8 cellular contexts compared by ENCODE assay signal in the genomic region with DNA sequence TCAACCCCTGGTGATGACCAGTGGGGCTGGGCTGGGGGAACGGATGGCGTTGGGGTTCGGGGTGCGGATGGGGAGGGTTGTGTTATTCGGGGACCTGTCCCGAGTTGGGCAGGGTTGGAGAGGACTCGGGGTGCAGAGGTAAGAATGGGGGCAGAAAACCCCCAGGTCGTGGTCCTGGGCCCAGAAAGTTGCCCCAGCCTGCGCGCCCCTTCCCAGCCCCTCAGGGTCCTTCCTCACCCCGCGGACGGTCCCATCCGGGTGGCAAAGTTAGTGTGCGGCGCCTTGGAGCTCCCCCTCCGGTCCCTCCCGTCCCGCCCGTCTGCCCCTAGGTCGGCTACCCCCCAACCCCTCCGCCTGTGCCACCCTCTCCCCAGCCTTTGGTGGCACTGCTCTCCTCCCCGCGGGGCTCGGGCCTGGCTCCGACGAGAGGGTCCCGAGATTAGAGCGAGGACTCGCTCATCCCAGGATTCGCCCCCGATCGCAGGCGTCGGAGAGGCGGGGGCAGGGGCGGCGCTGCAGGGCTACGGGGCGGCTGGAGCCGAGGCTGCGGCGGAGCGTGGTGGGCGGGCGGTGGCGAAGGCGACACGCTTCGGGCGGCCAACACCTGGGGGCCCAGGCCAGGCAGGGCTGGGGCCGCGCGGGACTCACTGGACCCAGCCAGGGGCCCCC. TPM values are rescaled to one million over a fixed set of nuclear protein-coding genes. Genes with fewer than 3 reads are reported as not detected.
DNase-seq lines count a peak whose midpoint lies in the region; TF ChIP-seq lines count a peak whose summit lies in the region.

No MANE protein-coding gene starts in this region.

- H3K27me3 ChIP-seq in Caco-2 (replicated peaks; ENCODE audit: control insufficient read depth, insufficient read depth, low read length) (no peaks in the 10 kb centered on the region), neural cell (ENCODE audit: insufficient read depth, low read depth, low read length) (peaks cover 8% of the 10 kb centered on the region), right atrium auricular region (peaks cover 12 to 19% of the 10 kb centered on the region in 2 donors), sigmoid colon (peaks cover 25 to 88% (median 54%) of the 10 kb centered on the region in 3 donors)

- H3K4me1 ChIP-seq in Caco-2 (peaks cover 17% of the 10 kb centered on the region; the same call in 1 of the 2 replicates), right atrium auricular region (peaks cover 0 to 24% of the 10 kb centered on the region in 2 donors), sigmoid colon (peaks cover 0 to 26% (median 22%) of the 10 kb centered on the region in 4 donors)

- POLR2A ChIA-PET in Caco-2 (lab: Charles Lee) (no interaction called here), MCF 10A (lab: Yijun Ruan, JAX) (interaction anchor here (0.5 to 1.6 kb wide), 2 partner anchors 11 to 55 kb away, joined by 3 read pairs; no protein-coding TSS in a partner anchor)

- TF ChIP-seq EP300 in neural cell (conservative IDR thresholded peaks at IDR 0.05; ENCODE audit: poor library complexity, severe bottlenecking) (no peak), sigmoid colon (IDR thresholded peaks at IDR 0.05) (no peak)

- H4K20me1 ChIP-seq in neural cell (ENCODE audit: insufficient read depth): no peaks in the 10 kb centered on the region

- intact Hi-C loops in Caco-2 (cut with micrococcal nuclease; ENCODE audit: unreplicated experiment): loop anchor here (2.0 kb wide), 1 partner anchor 133 kb away; no protein-coding TSS in a partner anchor
- intact Hi-C loops in MCF 10A (cut with micrococcal nuclease): no loop called here
- intact Hi-C loops in sigmoid colon (cut with DNase I): loop anchor here (2.0 kb wide), 1 partner anchor 377 kb away; no protein-coding TSS in a partner anchor

- BruUV-seq in Caco-2 (replicated peaks; lab: Mats Ljungman, UMichigan) (no TSS peak), MCF 10A (replicated peaks; lab: Mats Ljungman, UMichigan) (no TSS peak)

- H3K79me2 ChIP-seq in neural cell (replicated peaks; ENCODE audit: insufficient read depth, low read length): peaks cover 5% of the 10 kb centered on the region

- WGBS in sigmoid colon, 2 donors: 5 to 15% methylated on average over 54 of the region's 54 CpGs

- peak overlapping the region; percentile 73 for H3K9ac ChIP-seq in neural cell (ENCODE audit: low read length)

- DNase-seq in Caco-2 (no peak), MCF 10A (ENCODE audit: unreplicated experiment) (no peak), right atrium auricular region (ENCODE audit: low spot score) (no peak), epidermal melanocyte (ENCODE audit: insufficient read length, low spot score) (no peak), sigmoid colon (no peak), NCI-H446 treated with DMSO at 0.1 percent for 48 hours (lab: John Stamatoyannopoulos, UW) (no peak)

- no peaks in the 10 kb centered on the region for H3K9me3 Mint-ChIP-seq in Caco-2 (ENCODE audit: unreplicated experiment)
- peaks cover 0 to 3% (median 0%) of the 10 kb centered on the region in 3 donors for H3K9me3 Mint-ChIP-seq in IgD-negative memory B cell
- no peaks in the 10 kb centered on the region for H3K9me3 Mint-ChIP-seq in MCF 10A (ENCODE audit: unreplicated experiment)

- no peak for TF ChIP-seq POLR2A in sigmoid colon (IDR thresholded peaks at IDR 0.05)

- H3K4me1 Mint-ChIP-seq in Caco-2 (ENCODE audit: low read depth, unreplicated experiment) (peaks cover 13% of the 10 kb centered on the region), IgD-negative memory B cell (peaks cover 0 to 3% (median 0%) of the 10 kb centered on the region in 3 donors), MCF 10A (ENCODE audit: insufficient read depth, unreplicated experiment) (peaks cover 25% of the 10 kb centered on the region)

- H3K4me3 Mint-ChIP-seq in Caco-2 (ENCODE audit: unreplicated experiment) (peak overlapping the region; percentile 59), IgD-negative memory B cell (peak overlapping the region in 3 of 4 donors; percentile 28 to 37 (median 30)), MCF 10A (ENCODE audit: unreplicated experiment) (peak overlapping the region; percentile 41)

- no peaks in the 10 kb centered on the region for H3K9me2 ChIP-seq in neural cell (ENCODE audit: insufficient read depth, low read length)

- peaks cover 6% of the 10 kb centered on the region for H3K36me3 Mint-ChIP-seq in Caco-2 (ENCODE audit: insufficient read depth, unreplicated experiment)
- H3K36me3 Mint-ChIP-seq in IgD-negative memory B cell: no peaks in the 10 kb centered on the region
- H3K36me3 Mint-ChIP-seq in MCF 10A (ENCODE audit: insufficient read depth, unreplicated experiment): no peaks in the 10 kb centered on the region

- peak overlapping the region; percentile 27 for H2AFZ ChIP-seq in neural cell (ENCODE audit: low read depth, low read length)

- TF ChIP-seq RAD21 in neural cell (conservative IDR thresholded peaks at IDR 0.05): no peak

- peak overlapping the region; percentile 35 for H3K4me2 ChIP-seq in neural cell (ENCODE audit: low read length)

- H3K4me3 ChIP-seq in Caco-2 (ENCODE audit: low read depth, low read length) (peak overlapping the region; percentile 44), neural cell (ENCODE audit: low read length) (peak overlapping the region; percentile 88), right atrium auricular region (peak overlapping the region in 1 of 2 donors; percentile 44), sigmoid colon (peak overlapping the region in 2 of 4 donors; percentile 2 to 43)

- H3K9me3 ChIP-seq in Caco-2: no peaks in the 10 kb centered on the region
- H3K9me3 ChIP-seq in neural cell (ENCODE audit: low read length): no peaks in the 10 kb centered on the region
- no peaks in the 10 kb centered on the region for H3K9me3 ChIP-seq in right atrium auricular region
- H3K9me3 ChIP-seq in sigmoid colon: no peaks in the 10 kb centered on the region

- no peaks in the 10 kb centered on the region for H3K27me3 Mint-ChIP-seq in Caco-2 (ENCODE audit: insufficient read depth, unreplicated experiment)
- peaks cover 31% of the 10 kb centered on the region for H3K27me3 Mint-ChIP-seq in IgD-negative memory B cell
- H3K27me3 Mint-ChIP-seq in MCF 10A (ENCODE audit: insufficient read depth, unreplicated experiment): no peaks in the 10 kb centered on the region

- TF ChIP-seq CTCF in Caco-2 (IDR thresholded peaks at IDR 0.05; ENCODE audit: insufficient read depth in 1 of 2, low read depth in 1 of 2, low read length in 1 of 2, severe bottlenecking in 1 of 2, unreplicated experiment in 1 of 2) (no peak), MCF 10A (IDR thresholded peaks at IDR 0.05; ENCODE audit: unreplicated experiment) (no peak), neural cell (IDR thresholded peaks at IDR 0.05; ENCODE audit: poor library complexity, severe bottlenecking) (no peak), right atrium auricular region (IDR thresholded peaks at IDR 0.05) (no peak), sigmoid colon (IDR thresholded peaks at IDR 0.05) (no peak)

- no peak overlapping the region for H3K27ac ChIP-seq in neural cell (ENCODE audit: low read length)
- no peak overlapping the region for H3K27ac ChIP-seq in right atrium auricular region
- no peak overlapping the region for H3K27ac ChIP-seq in sigmoid colon

- H3F3A ChIP-seq in neural cell (ENCODE audit: insufficient read depth, low read length, poor library complexity, severe bottlenecking): no peaks in the 10 kb centered on the region

- H3K36me3 ChIP-seq in Caco-2 (ENCODE audit: control insufficient read depth, insufficient read depth, low read length) (no peaks in the 10 kb centered on the region), neural cell (ENCODE audit: insufficient read depth, low read length) (no peaks in the 10 kb centered on the region), right atrium auricular region (no peaks in the 10 kb centered on the region), sigmoid colon (no peaks in the 10 kb centered on the region)

- CTCF ChIA-PET in Caco-2 (lab: Charles Lee): interaction anchor here (1.6 to 2.3 kb wide), 5 partner anchors 28 to 198 kb away, joined by 5 to 39 read pairs (median 12); no protein-coding TSS in a partner anchor
- CTCF ChIA-PET in MCF 10A (lab: Yijun Ruan, JAX): interaction anchor here (0.9 to 2.4 kb wide), 8 partner anchors 37 to 209 kb away, joined by 3 to 51 read pairs (median 6); no protein-coding TSS in a partner anchor

- H3K27ac Mint-ChIP-seq in Caco-2 (ENCODE audit: unreplicated experiment) (no peak overlapping the region), IgD-negative memory B cell (no peak overlapping the region), MCF 10A (ENCODE audit: low read depth, unreplicated experiment) (no peak overlapping the region)

TF ChIP-seq in neural cell, 6 proteins besides CTCF, POLR2A, EP300 and RAD21 (continues in another document):
- no peak for TF ChIP-seq TAF1 (IDR thresholded peaks at IDR 0.05; ENCODE audit: low read depth)
- no peak for TF ChIP-seq SMC3 (conservative IDR thresholded peaks at IDR 0.05; ENCODE audit: poor library complexity)
- no peak for TF ChIP-seq EZH2 (IDR thresholded peaks at IDR 0.05; ENCODE audit: borderline replicate concordance, insufficient read depth, low read length, poor library complexity, severe bottlenecking)
- no peak for TF ChIP-seq MXI1 (conservative IDR thresholded peaks at IDR 0.05; ENCODE audit: poor library complexity, severe bottlenecking)

RNA-seq across cellular contexts. Expression of a gene that starts 1.1 kb away (rescaled TPM):
- total RNA-seq in Caco-2 (2022) (8.9 and 9.1 TPM in 2 replicates), MCF 10A (2022) (1.3 and 1.7 TPM in 2 replicates), right atrium auricular region (not detected), sigmoid colon (under 1 TPM; 0.16 to 0.83 (median 0.49) TPM)
- polyA plus RNA-seq in IgD-negative memory B cell (not detected), neural cell (8.8 and 17.6 TPM in 2 replicates), sigmoid colon (under 1 TPM in 1 of 3 donors, not detected in 2; 0.51 TPM)
- polyA minus RNA-seq in neural cell: 34.0 and 38.0 TPM in 2 replicates
